In genomic region chr4:53659112-53659511, GRCh38 we compare ENCODE assay signal across 16 cellular contexts.
DNase-seq lines count a peak whose midpoint lies in the region; ATAC-seq and TF ChIP-seq lines count a peak whose summit lies in the region.
"Had no signal": no experiment of that assay in that cellular context is flagged by ENCODE, and none has a peak within 500 bp of the region (broad histone marks: within the 10 kb centered on the region; RNA-seq: fewer than 3 reads in every experiment).

No MANE protein-coding gene starts in this region.

- peak overlapping the region; percentile 48 for H3K27ac ChIP-seq in vagina

- H3K27me3 ChIP-seq in vagina, result no peaks in the 10 kb centered on the region

- peak; percentile 44 for DNase-seq in fibroblast of peridontal ligament (ENCODE audit: extremely low read depth)
- no peak for DNase-seq in vagina (ENCODE audit: extremely low spot score in 2 of 2)
- DNase-seq in NCI-H1417 treated with DMSO at 0.1 percent for 48 hours (lab: John Stamatoyannopoulos, UW), result no peak
- DNase-seq in NCI-H1092 (lab: John Stamatoyannopoulos, UW), result no peak
- DNase-seq: C1 segment of cervical spinal cord; Calu3; CD4-positive, alpha-beta memory T cell; COR-L47; DMS53; DMS79 treated with DMSO at 0.1 percent for 48 hours; GF-D8; H9 had no signal

- no peak overlapping the region for H3K4me3 ChIP-seq in vagina
- H3K4me3 ChIP-seq: GM23338 had no signal

- no peak for TF ChIP-seq POLR2A in vagina (IDR thresholded peaks at IDR 0.05)

- no peaks in the 10 kb centered on the region for H3K9me3 ChIP-seq in vagina

- intact Hi-C loops in vagina (cut with DNase I), result no loop called here

- H3K36me3 ChIP-seq in vagina, result no peaks in the 10 kb centered on the region

- ATAC-seq in SK-N-SH treated with all-trans-retinoic acid at 6 μM for 48 hours (no peak; the same call in 2 of the 3 replicates), HG03378 (IDR thresholded peaks at IDR 0.05; ENCODE audit: unreplicated experiment) (no peak)
- ATAC-seq: GM23338, HCT116 had no signal

- H3K4me1 ChIP-seq in vagina, result peaks cover 40% of the 10 kb centered on the region

- TF ChIP-seq CTCF in vagina (IDR thresholded peaks at IDR 0.05), result no peak

TF ChIP-seq in SK-N-SH treated with all-trans-retinoic acid at 6 μM for 48 hours, 23 proteins besides CTCF, POLR2A, EP300 and RAD21:
- TF ChIP-seq SNAI2 (CRISPR knock-in tag; IDR thresholded peaks at IDR 0.05), result no peak
- peak; percentile 87 for TF ChIP-seq TCF4 (CRISPR knock-in tag; IDR thresholded peaks at IDR 0.05; ENCODE audit: borderline replicate concordance)
